ENCODE assay signal across 8 cellular contexts in the genomic region with DNA sequence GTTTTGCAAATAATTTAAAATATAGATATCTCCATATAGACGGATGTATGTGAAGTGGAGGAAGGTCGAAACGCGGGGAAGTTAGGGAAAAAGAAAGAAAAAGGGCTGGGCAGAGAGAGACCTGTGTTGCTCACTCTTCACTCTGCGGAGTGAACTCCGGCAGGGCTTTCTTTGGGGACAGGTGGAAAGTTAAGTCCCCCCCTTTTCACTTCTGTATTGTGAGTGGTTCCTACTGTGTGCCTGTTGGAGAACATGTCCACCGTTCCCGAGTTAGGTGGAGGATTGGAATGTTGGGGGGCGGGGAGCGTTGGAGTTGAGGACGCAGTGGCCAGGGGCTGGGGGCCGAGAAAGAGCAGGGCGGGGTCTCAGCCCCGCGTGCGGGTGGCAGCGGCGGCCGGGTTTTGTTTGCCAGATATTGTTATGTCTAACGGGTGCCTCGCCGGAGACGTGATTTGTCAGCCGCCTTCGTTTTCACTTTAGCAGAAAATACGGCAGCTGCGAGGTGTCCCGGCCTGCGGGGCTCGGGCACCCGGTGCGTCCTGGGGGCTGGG.
DNase-seq lines count a peak whose midpoint lies in the region; ATAC-seq, FAIRE-seq and TF ChIP-seq lines count a peak whose summit lies in the region.

No MANE protein-coding gene starts in this region.

- H3K9me2 ChIP-seq in DOHH2 (replicated peaks; ENCODE audit: control insufficient read depth, low read length), result no peaks in the 10 kb centered on the region

- no peak for FAIRE-seq in bronchial epithelial cell (lab: Jason Lieb, UNC)

- H3K4me2 ChIP-seq in DOHH2 (ENCODE audit: low read length), result peak overlapping the region; percentile 32

- H3K27me3 ChIP-seq in DOHH2 (ENCODE audit: control insufficient read depth, low read length), result peaks cover 12% of the 10 kb centered on the region
- H3K27me3 ChIP-seq in bronchial epithelial cell (ENCODE audit: control insufficient read depth, insufficient read depth, low read length), result peaks cover 24% of the 10 kb centered on the region
- H3K27me3 ChIP-seq in lung (ENCODE audit: control insufficient read depth, insufficient read depth), result peaks cover 19% of the 10 kb centered on the region

- DNase-seq in bronchial epithelial cell (ENCODE audit: low read depth), result no peak
- no peak for DNase-seq in lung (ENCODE audit: low spot score)
- DNase-seq in NCI-H1436 treated with DMSO at 0.1 percent for 48 hours (lab: John Stamatoyannopoulos, UW), result no peak

- ATAC-seq in HG03095 (IDR thresholded peaks at IDR 0.05; ENCODE audit: unreplicated experiment), result peak; percentile 23
- no peak for ATAC-seq in lung (ENCODE audit: insufficient read depth, low FRiP score)
- ATAC-seq in HG03521 (IDR thresholded peaks at IDR 0.05; ENCODE audit: unreplicated experiment), result no peak
- ATAC-seq in GM19324 (IDR thresholded peaks at IDR 0.05; ENCODE audit: low FRiP score, unreplicated experiment), result no peak

- H4K20me1 ChIP-seq in DOHH2 (ENCODE audit: control insufficient read depth, insufficient read depth, low read depth, low read length), result no peaks in the 10 kb centered on the region

- 1% methylated on average over 32 of the region's 32 CpGs for WGBS in lung, 2 donors
- under 1% methylated on average over 32 of the region's 32 CpGs for WGBS in urinary bladder

- H3K36me3 ChIP-seq in DOHH2 (ENCODE audit: control insufficient read depth, low read length) (no peaks in the 10 kb centered on the region), bronchial epithelial cell (ENCODE audit: control insufficient read depth, insufficient read depth, low read length) (no peaks in the 10 kb centered on the region), lung (ENCODE audit: control insufficient read depth in 2 of 2, insufficient read depth in 2 of 2, low read length in 2 of 2) (no peaks in the 10 kb centered on the region), urinary bladder (ENCODE audit: insufficient read depth) (no peaks in the 10 kb centered on the region)

- H3K27ac ChIP-seq in DOHH2 (ENCODE audit: low read depth, low read length) (no peak overlapping the region), lung (ENCODE audit: low read depth in 1 of 2, low read length in 1 of 2) (no peak overlapping the region), urinary bladder (ENCODE audit: low read depth) (peak overlapping the region; percentile 75)

- 0 out of 2 replicates have a peak overlapping the region, but pooled peaks have one; percentile 27 for H3K4me3 ChIP-seq in DOHH2 (ENCODE audit: low read length)
- peak overlapping the region; percentile 33 for H3K4me3 ChIP-seq in bronchial epithelial cell (ENCODE audit: low read depth, low read length)
- peak overlapping the region; percentile 47 for H3K4me3 ChIP-seq in lung
- H3K4me3 ChIP-seq in urinary bladder (ENCODE audit: low read depth, low read length), result peak overlapping the region; percentile 76

- H3K79me2 ChIP-seq in DOHH2 (ENCODE audit: control insufficient read depth, low read length), result no peaks in the 10 kb centered on the region

- TF ChIP-seq CTCF in DOHH2 (IDR thresholded peaks at IDR 0.05; ENCODE audit: low read depth, low read length, poor library complexity, severe bottlenecking) (no peak), bronchial epithelial cell (IDR thresholded peaks at IDR 0.05; ENCODE audit: insufficient read depth, low read length, severe bottlenecking) (no peak), lung (IDR thresholded peaks at IDR 0.05; ENCODE audit: control extremely low read depth, extremely low read depth) (no peak)

- no peaks in the 10 kb centered on the region for H3F3A ChIP-seq in DOHH2 (ENCODE audit: control insufficient read depth, insufficient read depth)

- H3K9me3 ChIP-seq in DOHH2 (ENCODE audit: control insufficient read depth, insufficient read depth, low read length) (no peaks in the 10 kb centered on the region), lung (ENCODE audit: control insufficient read depth in 2 of 2, insufficient read depth in 1 of 2, low read length in 1 of 2) (no peaks in the 10 kb centered on the region)

- H3K4me1 ChIP-seq in DOHH2 (ENCODE audit: control insufficient read depth, low read length), result no peaks in the 10 kb centered on the region
- H3K4me1 ChIP-seq in lung (ENCODE audit: control insufficient read depth in 2 of 2, insufficient read depth in 2 of 2, low read length in 2 of 2), result peaks cover 0 to 18% of the 10 kb centered on the region in 2 donors
- peaks cover 2% of the 10 kb centered on the region for H3K4me1 ChIP-seq in urinary bladder (ENCODE audit: insufficient read depth)
